1 cellular context compared by ENCODE assay signal in the genomic region with DNA sequence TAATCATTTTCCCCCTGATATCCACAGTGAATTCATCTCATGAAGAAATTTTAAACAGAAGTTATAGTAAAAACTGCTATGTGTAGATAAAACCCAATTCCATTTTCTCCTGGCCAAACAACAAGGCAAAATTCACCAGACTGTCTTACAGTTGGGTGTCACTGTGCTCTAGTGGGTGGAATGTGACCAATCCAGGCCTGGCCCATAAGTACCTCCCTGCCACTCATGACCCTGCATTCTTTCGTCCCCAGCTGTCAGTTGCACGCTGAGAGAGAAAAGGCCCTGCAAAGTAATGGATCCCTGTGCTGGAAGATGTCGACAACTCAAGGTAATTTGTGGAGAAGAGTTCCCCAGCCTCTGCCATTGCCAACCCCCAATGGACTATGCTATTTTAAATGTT.
TF ChIP-seq lines count a peak whose summit lies in the region.

No MANE protein-coding gene starts in this region.

TF ChIP-seq in WTC11, 78 proteins besides CTCF, POLR2A, EP300 and RAD21 (continued from another document):
- TF ChIP-seq, protein P1, sequence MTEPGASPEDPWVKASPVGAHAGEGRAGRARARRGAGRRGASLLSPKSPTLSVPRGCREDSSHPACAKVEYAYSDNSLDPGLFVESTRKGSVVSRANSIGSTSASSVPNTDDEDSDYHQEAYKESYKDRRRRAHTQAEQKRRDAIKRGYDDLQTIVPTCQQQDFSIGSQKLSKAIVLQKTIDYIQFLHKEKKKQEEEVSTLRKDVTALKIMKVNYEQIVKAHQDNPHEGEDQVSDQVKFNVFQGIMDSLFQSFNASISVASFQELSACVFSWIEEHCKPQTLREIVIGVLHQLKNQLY (CRISPR knock-in tag; IDR thresholded peaks at IDR 0.05): no peak
- TF ChIP-seq ZNF423 (CRISPR knock-in tag; IDR thresholded peaks at IDR 0.05) (no peak), ZNF232 (CRISPR knock-in tag; IDR thresholded peaks at IDR 0.05) (no peak), CREB1 (CRISPR knock-in tag; IDR thresholded peaks at IDR 0.05) (no peak), FOXJ3 (CRISPR knock-in tag; IDR thresholded peaks at IDR 0.05; ENCODE audit: borderline replicate concordance) (no peak), ZNF416 (CRISPR knock-in tag; IDR thresholded peaks at IDR 0.05) (no peak)
- TF ChIP-seq, protein P2, sequence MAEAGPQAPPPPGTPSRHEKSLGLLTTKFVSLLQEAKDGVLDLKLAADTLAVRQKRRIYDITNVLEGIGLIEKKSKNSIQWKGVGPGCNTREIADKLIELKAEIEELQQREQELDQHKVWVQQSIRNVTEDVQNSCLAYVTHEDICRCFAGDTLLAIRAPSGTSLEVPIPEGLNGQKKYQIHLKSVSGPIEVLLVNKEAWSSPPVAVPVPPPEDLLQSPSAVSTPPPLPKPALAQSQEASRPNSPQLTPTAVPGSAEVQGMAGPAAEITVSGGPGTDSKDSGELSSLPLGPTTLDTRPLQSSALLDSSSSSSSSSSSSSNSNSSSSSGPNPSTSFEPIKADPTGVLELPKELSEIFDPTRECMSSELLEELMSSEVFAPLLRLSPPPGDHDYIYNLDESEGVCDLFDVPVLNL (CRISPR knock-in tag; IDR thresholded peaks at IDR 0.05; ENCODE audit: borderline replicate concordance, low read depth): no peak
TF ChIP-seq in WTC11: peak in this region for 0.
